Comparison of ENCODE assay signal across 8 cellular contexts in genomic region chr6:75244063-75244575, GRCh38. TPM values are rescaled to one million over a fixed set of nuclear protein-coding genes. Genes with fewer than 3 reads are reported as not detected.
DNase-seq lines count a peak whose midpoint lies in the region; ATAC-seq and TF ChIP-seq lines count a peak whose summit lies in the region.

No MANE protein-coding gene starts in this region.

- TF ChIP-seq POLR2A in uterus (IDR thresholded peaks at IDR 0.05): no peak

- H3K27me3 ChIP-seq in mammary epithelial cell (ENCODE audit: insufficient read depth, low read length) (no peaks in the 10 kb centered on the region), lung (ENCODE audit: control insufficient read depth, insufficient read depth) (no peaks in the 10 kb centered on the region), uterus (no peaks in the 10 kb centered on the region)

- no peak for TF ChIP-seq CTCF in AG10803 (conservative IDR thresholded peaks at IDR 0.05; ENCODE audit: low read length)
- TF ChIP-seq CTCF in mammary epithelial cell (conservative IDR thresholded peaks at IDR 0.05 in 1 of 2, IDR thresholded peaks at IDR 0.05 in 1 of 2; ENCODE audit: extremely low read depth in 1 of 2, insufficient read depth in 1 of 2, low read depth in 1 of 2, low read length in 2 of 2): no peak
- no peak for TF ChIP-seq CTCF in lung (IDR thresholded peaks at IDR 0.05; ENCODE audit: control extremely low read depth, extremely low read depth)
- no peak for TF ChIP-seq CTCF in uterus (IDR thresholded peaks at IDR 0.05)

- H3K36me3 ChIP-seq in mammary epithelial cell (ENCODE audit: insufficient read depth, low read length): peaks cover 9% of the 10 kb centered on the region
- peaks cover 0 to under 1% of the 10 kb centered on the region in 2 donors for H3K36me3 ChIP-seq in lung (ENCODE audit: control insufficient read depth in 2 of 2, insufficient read depth in 2 of 2, low read length in 2 of 2)
- H3K36me3 ChIP-seq in uterus: no peaks in the 10 kb centered on the region

- dilution Hi-C loops in mammary epithelial cell (cut with HindIII; ENCODE audit: low sequenced_read_pairs): no loop called here

- H3K9me3 ChIP-seq in mammary epithelial cell (replicated peaks; ENCODE audit: insufficient read depth, low read length): no peaks in the 10 kb centered on the region
- H3K9me3 ChIP-seq in lung (ENCODE audit: control insufficient read depth in 2 of 2, insufficient read depth in 1 of 2, low read length in 1 of 2): no peaks in the 10 kb centered on the region
- no peaks in the 10 kb centered on the region for H3K9me3 ChIP-seq in uterus

- intact Hi-C loops in mammary epithelial cell (cut with micrococcal nuclease): no loop called here
- intact Hi-C loops in uterus (cut with DNase I; ENCODE audit: low total_unique reads): no loop called here

- ATAC-seq in GM19395 (IDR thresholded peaks at IDR 0.05; ENCODE audit: unreplicated experiment) (peak; percentile 24), lung (ENCODE audit: insufficient read depth, low FRiP score) (no peak), GM18858 (IDR thresholded peaks at IDR 0.05; ENCODE audit: unreplicated experiment) (no peak)

- H2AFZ ChIP-seq in mammary epithelial cell (ENCODE audit: low read depth, low read length): peak overlapping the region; percentile 96

- CTCF ChIA-PET in mammary epithelial cell (lab: Charles Lee; ENCODE audit: low non-redundant PET): no interaction called here

- peaks cover 41% of the 10 kb centered on the region for H3K79me2 ChIP-seq in mammary epithelial cell (ENCODE audit: insufficient read depth, low read length)

- H3K4me3 ChIP-seq in AG10803 (ENCODE audit: low read length) (peak overlapping the region; percentile 98), mammary epithelial cell (replicated peaks in 1 of 3; ENCODE audit: insufficient read depth in 1 of 3, low read depth in 2 of 3, low read length in 3 of 3) (peak overlapping the region; percentile 77 to 98 (median 95)), lung (peak overlapping the region; percentile 41), uterus (peak overlapping the region; percentile 69 to 77)

- H3K4me1 ChIP-seq in mammary epithelial cell (ENCODE audit: insufficient read depth, low read length) (peaks cover 6% of the 10 kb centered on the region), lung (ENCODE audit: control insufficient read depth in 2 of 2, insufficient read depth in 2 of 2, low read length in 2 of 2) (peaks cover 2 to 5% of the 10 kb centered on the region in 2 donors), uterus (no peaks in the 10 kb centered on the region)

- no peaks in the 10 kb centered on the region for H4K20me1 ChIP-seq in mammary epithelial cell (ENCODE audit: insufficient read depth, low read length)

- peak; percentile 18 for DNase-seq in AG10803 (ENCODE audit: low read depth)
- DNase-seq in LoVo (ENCODE audit: low spot score): peak; percentile 18
- DNase-seq in mammary epithelial cell: no peak
- DNase-seq in lung (ENCODE audit: low spot score): no peak
- DNase-seq in uterus: no peak
- no peak for DNase-seq in stimulated activated CD4-positive, alpha-beta T cell treated with anti-CD3 and anti-CD28 coated beads, Interleukin-15, amount 100 ng/mL, for 24 hours

- peak overlapping the region; percentile 84 for H3K27ac ChIP-seq in mammary epithelial cell (ENCODE audit: insufficient read depth, low read depth, low read length)
- peak overlapping the region; percentile 94 to 96 for H3K27ac ChIP-seq in lung (ENCODE audit: low read depth in 1 of 2, low read length in 1 of 2)
- H3K27ac ChIP-seq in uterus: peak overlapping the region; percentile 91 to 92

- TSS peak; percentile 92 for BruUV-seq in mammary epithelial cell (replicated peaks; lab: Mats Ljungman, UMichigan)

- H3K4me2 ChIP-seq in mammary epithelial cell (ENCODE audit: insufficient read depth, low read depth, low read length): peak overlapping the region; percentile 87

- in situ Hi-C loops in mammary epithelial cell (cut with MboI; ENCODE audit: low sequenced_read_pairs in 2 of 2): no loop called here

- 16% methylated on average over 15 of the region's 15 CpGs for WGBS in mammary epithelial cell (ENCODE audit: low coverage, missing lambda C conversion rate)
- WGBS in lung, 2 donors: 15 to 23% methylated on average over 15 of the region's 15 CpGs

- H3K9ac ChIP-seq in mammary epithelial cell (ENCODE audit: insufficient read depth, low read length): peak overlapping the region; percentile 95

RNA-seq across cellular contexts. Expression of gene COX7A2, which starts 0.5 kb away (rescaled TPM):
- total RNA-seq in mammary epithelial cell: 100 to 1,000 TPM in 1 of 2 donors, 10 to 100 TPM in 1; 73.3 to 370 TPM
- polyA plus RNA-seq in mammary epithelial cell: 146 TPM
- 245 TPM for polyA minus RNA-seq in mammary epithelial cell
- total RNA-seq in lung: 100 to 1,000 TPM in 1 of 2 donors, 10 to 100 TPM in 1; 43.1 to 326 TPM
- polyA plus RNA-seq in lung: 100 to 1,000 TPM; 470 to 557 TPM
- total RNA-seq in uterus: 1,000 to 10,000 TPM in 1 of 4 donors, 100 to 1,000 TPM in 2, 10 to 100 TPM in 1; 58.5 to 1,788 (median 211) TPM

RNA-seq across cellular contexts. Expression of gene COL12A1, which starts 38.3 kb away (rescaled TPM):
- total RNA-seq in mammary epithelial cell (100 to 1,000 TPM; 174 to 263 TPM), lung (10 to 100 TPM; 45.1 to 75.7 TPM), uterus (100 to 1,000 TPM; 136 to 423 (median 275) TPM)
- polyA plus RNA-seq in mammary epithelial cell (132 TPM), lung (10 to 100 TPM; 10.6 to 14.2 TPM)
- polyA minus RNA-seq in mammary epithelial cell: 250 TPM

RNA-seq across cellular contexts. Expression of gene TMEM30A, which starts 40.5 kb away (rescaled TPM):
- total RNA-seq in mammary epithelial cell (100 to 1,000 TPM in 1 of 2 donors, 10 to 100 TPM in 1; 73.1 to 127 TPM), lung (100 to 1,000 TPM; 124 to 164 TPM), uterus (100 to 1,000 TPM in 2 of 4 donors, 10 to 100 TPM in 2; 71.0 to 194 (median 125) TPM)
- polyA plus RNA-seq in mammary epithelial cell (17.2 TPM), lung (10 to 100 TPM; 46.4 to 74.5 TPM)
- 23.3 TPM for polyA minus RNA-seq in mammary epithelial cell

Comparison
In these comparisons a context has a peak if more than half of its experiments do, and no peak if none do; other contexts are left out.
1. DNase-seq: peak in AG10803 (single experiment) and LoVo (single experiment); none in mammary epithelial cell (single experiment), lung (single experiment), uterus (0 of 2) and stimulated activated CD4-positive, alpha-beta T cell treated with anti-CD3 and anti-CD28 coated beads, Interleukin-15, amount 100 ng/mL, for 24 hours (single experiment).
2. H3K4me3 ChIP-seq: peak in every context shown above with its lines; median percentile 98 in AG10803; 95 in mammary epithelial cell; 73 in uterus; 41 in lung.
3. Peak in every context shown above with its lines, with median percentiles within 50 percentile points of each other: H3K27ac ChIP-seq.